Comparison of ENCODE assay signal across 1 cellular context in the genomic region with DNA sequence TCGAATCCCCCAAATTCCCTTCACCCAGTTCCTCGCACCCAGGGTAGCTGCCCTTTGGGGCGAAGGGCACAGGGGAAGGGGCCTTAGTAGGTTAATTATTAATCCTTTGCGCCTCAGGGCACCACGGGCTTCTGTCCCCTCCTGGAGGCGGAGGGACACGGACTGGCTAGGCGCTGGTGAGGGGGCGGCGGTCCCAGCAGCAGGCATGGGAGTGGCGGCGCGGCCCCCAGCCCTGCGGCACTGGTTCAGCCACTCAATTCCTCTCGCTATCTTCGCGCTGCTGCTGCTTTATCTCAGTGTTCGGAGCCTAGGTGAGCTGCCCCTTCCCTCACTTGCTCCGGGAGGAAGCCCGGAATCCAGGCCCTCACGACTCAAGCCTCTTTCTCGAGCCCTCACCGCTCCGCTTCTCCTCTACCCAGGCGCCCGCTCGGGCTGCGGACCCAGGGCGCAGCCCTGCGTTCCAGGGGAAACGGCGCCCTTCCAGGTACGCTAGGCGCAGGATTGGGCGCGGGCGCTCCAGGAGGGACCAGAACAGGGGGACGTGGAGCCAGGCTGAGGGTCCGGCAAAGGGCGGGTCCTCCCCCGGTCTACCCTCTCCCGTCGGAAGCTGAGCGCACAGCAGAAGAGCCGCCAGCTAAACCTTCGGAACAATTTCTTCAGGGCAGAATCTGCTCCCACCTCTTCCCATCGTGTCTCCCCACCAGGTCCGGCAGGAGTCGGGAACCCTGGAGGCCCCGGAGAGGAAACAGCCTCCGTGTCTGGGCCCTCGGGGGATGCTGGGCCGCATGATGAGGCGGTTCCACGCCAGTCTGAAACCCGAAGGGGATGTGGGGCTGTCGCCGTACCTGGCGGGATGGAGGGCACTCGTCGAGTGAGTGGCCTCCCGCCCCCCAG.
A peak's percentile ranks its signal among the peaks of the same experiment; 100 is the strongest.
TF ChIP-seq lines count a peak whose summit lies in the region.

GLTPD2 (plus strand) TSS at position 158 of the 894 bp plus-strand sequence; CDS start at position 206, 48 bp downstream.

TF ChIP-seq in HepG2, 621 proteins besides CTCF, POLR2A, EP300 and RAD21 (continued from another document and continues in another):
- no peak for TF ChIP-seq STAT6 (CRISPR knock-in tag; IDR thresholded peaks at IDR 0.05; ENCODE audit: borderline replicate concordance)
- TF ChIP-seq IRF2 (CRISPR knock-in tag; IDR thresholded peaks at IDR 0.05): peak; percentile 71; the same call in 1 of the 2 replicates
- TF ChIP-seq ZBTB14 (CRISPR knock-in tag; IDR thresholded peaks at IDR 0.05): no peak
- no peak for TF ChIP-seq PRPF4 (IDR thresholded peaks at IDR 0.05; ENCODE audit: low read depth, low read length, poor library complexity, severe bottlenecking)
- peak; percentile 29; the same call in 1 of the 2 replicates for TF ChIP-seq ZNF230 (CRISPR knock-in tag; IDR thresholded peaks at IDR 0.05)
- TF ChIP-seq ZBTB33 (CRISPR knock-in tag; IDR thresholded peaks at IDR 0.05): no peak
- no peak for TF ChIP-seq ZNF747 (CRISPR knock-in tag; IDR thresholded peaks at IDR 0.05; ENCODE audit: borderline replicate concordance)
- TF ChIP-seq RBAK (CRISPR knock-in tag; IDR thresholded peaks at IDR 0.05): no peak
- no peak for TF ChIP-seq ZNF766 (CRISPR knock-in tag; IDR thresholded peaks at IDR 0.05; ENCODE audit: borderline replicate concordance)
- no peak for TF ChIP-seq ZBTB3 (CRISPR knock-in tag; IDR thresholded peaks at IDR 0.05; ENCODE audit: borderline replicate concordance, low read depth)
- no peak for TF ChIP-seq REXO4 (CRISPR knock-in tag; IDR thresholded peaks at IDR 0.05; ENCODE audit: borderline replicate concordance)
- no peak for TF ChIP-seq ZSCAN20 (CRISPR knock-in tag; IDR thresholded peaks at IDR 0.05; ENCODE audit: borderline replicate concordance)
- TF ChIP-seq CCAR2 (optimal IDR thresholded peaks at IDR 0.05; ENCODE audit: low read depth, low read length): no peak
- TF ChIP-seq ZNF263 (CRISPR knock-in tag; IDR thresholded peaks at IDR 0.05): no peak
- TF ChIP-seq NRL (CRISPR knock-in tag; IDR thresholded peaks at IDR 0.05; ENCODE audit: borderline replicate concordance): no peak
- peak; percentile 72 for TF ChIP-seq ZSCAN25 (CRISPR knock-in tag; IDR thresholded peaks at IDR 0.05)
- TF ChIP-seq MED13 (CRISPR knock-in tag; IDR thresholded peaks at IDR 0.05): no peak
- TF ChIP-seq ZNF552 (CRISPR knock-in tag; IDR thresholded peaks at IDR 0.05; ENCODE audit: borderline replicate concordance): 0 out of 2 replicates have a peak, but pooled peaks have one; percentile 63
- peak; percentile 86 for TF ChIP-seq BRD4 (CRISPR knock-in tag; IDR thresholded peaks at IDR 0.05)
- TF ChIP-seq ZNF207 (IDR thresholded peaks at IDR 0.05; ENCODE audit: borderline replicate concordance): no peak
- peak; percentile 85 for TF ChIP-seq NR2F6 (IDR thresholded peaks at IDR 0.05)
- TF ChIP-seq NR2F6 (CRISPR knock-in tag; IDR thresholded peaks at IDR 0.05): peak; percentile 82
- TF ChIP-seq KLF16 (CRISPR knock-in tag; IDR thresholded peaks at IDR 0.05): peak; percentile 25 to 65; a peak in 2 of 4 replicates
- TF ChIP-seq CHD2 (IDR thresholded peaks at IDR 0.05; ENCODE audit: low read depth, low read length): no peak
- no peak for TF ChIP-seq TBP (CRISPR knock-in tag; IDR thresholded peaks at IDR 0.05)
- no peak for TF ChIP-seq FOSL1 (CRISPR knock-in tag; IDR thresholded peaks at IDR 0.05; ENCODE audit: borderline replicate concordance)
- no peak for TF ChIP-seq SRSF9 (IDR thresholded peaks at IDR 0.05; ENCODE audit: borderline replicate concordance, insufficient read depth, low read depth, low read length, poor library complexity, severe bottlenecking)
- TF ChIP-seq KDM5B (CRISPR knock-in tag; IDR thresholded peaks at IDR 0.05; ENCODE audit: borderline replicate concordance): peak; percentile 61; the same call in 1 of the 2 replicates
- TF ChIP-seq MLLT10 (CRISPR knock-in tag; IDR thresholded peaks at IDR 0.05): no peak
- 0 out of 2 replicates have a peak, but pooled peaks have one; percentile 83 for TF ChIP-seq CAMTA2 (CRISPR knock-in tag; IDR thresholded peaks at IDR 0.05; ENCODE audit: borderline replicate concordance)
- no peak for TF ChIP-seq PBX2 (CRISPR knock-in tag; IDR thresholded peaks at IDR 0.05)
- peak; percentile 15; the same call in 1 of the 2 replicates for TF ChIP-seq ZNF224 (CRISPR knock-in tag; IDR thresholded peaks at IDR 0.05)
- no peak for TF ChIP-seq NFE2L1 (CRISPR knock-in tag; IDR thresholded peaks at IDR 0.05; ENCODE audit: borderline replicate concordance)
- TF ChIP-seq ZNF788 (CRISPR knock-in tag; IDR thresholded peaks at IDR 0.05; ENCODE audit: borderline replicate concordance): no peak; the same call in 1 of the 2 replicates
- TF ChIP-seq ZNF816 (CRISPR knock-in tag; IDR thresholded peaks at IDR 0.05; ENCODE audit: borderline replicate concordance): peak; percentile 82
- no peak for TF ChIP-seq TP53 (CRISPR knock-in tag; conservative IDR thresholded peaks at IDR 0.05)
- TF ChIP-seq SPEN (CRISPR knock-in tag; IDR thresholded peaks at IDR 0.05; ENCODE audit: low read depth): peak; percentile 79; the same call in 1 of the 2 replicates
- TF ChIP-seq HDAC6 (IDR thresholded peaks at IDR 0.05; ENCODE audit: low read depth, low read length): no peak
- TF ChIP-seq U2AF2 (IDR thresholded peaks at IDR 0.05; ENCODE audit: low read depth, low read length): no peak
- no peak for TF ChIP-seq ZZZ3 (CRISPR knock-in tag; IDR thresholded peaks at IDR 0.05; ENCODE audit: borderline replicate concordance)
- 0 out of 4 replicates have a peak, but pooled peaks of 1 of the 2 experiments have one; percentile 33 for TF ChIP-seq ATF4 (CRISPR knock-in tag; IDR thresholded peaks at IDR 0.05)
- no peak for TF ChIP-seq NFIC (IDR thresholded peaks at IDR 0.05; ENCODE audit: low read length)
- peak; percentile 51 for TF ChIP-seq ZNF574 (CRISPR knock-in tag; IDR thresholded peaks at IDR 0.05)
- TF ChIP-seq HOXA3 (CRISPR knock-in tag; IDR thresholded peaks at IDR 0.05): peak; percentile 30; the same call in 1 of the 2 replicates
- TF ChIP-seq ZNF746 (CRISPR knock-in tag; IDR thresholded peaks at IDR 0.05): peak; percentile 63; the same call in 1 of the 2 replicates
- TF ChIP-seq, protein P1, sequence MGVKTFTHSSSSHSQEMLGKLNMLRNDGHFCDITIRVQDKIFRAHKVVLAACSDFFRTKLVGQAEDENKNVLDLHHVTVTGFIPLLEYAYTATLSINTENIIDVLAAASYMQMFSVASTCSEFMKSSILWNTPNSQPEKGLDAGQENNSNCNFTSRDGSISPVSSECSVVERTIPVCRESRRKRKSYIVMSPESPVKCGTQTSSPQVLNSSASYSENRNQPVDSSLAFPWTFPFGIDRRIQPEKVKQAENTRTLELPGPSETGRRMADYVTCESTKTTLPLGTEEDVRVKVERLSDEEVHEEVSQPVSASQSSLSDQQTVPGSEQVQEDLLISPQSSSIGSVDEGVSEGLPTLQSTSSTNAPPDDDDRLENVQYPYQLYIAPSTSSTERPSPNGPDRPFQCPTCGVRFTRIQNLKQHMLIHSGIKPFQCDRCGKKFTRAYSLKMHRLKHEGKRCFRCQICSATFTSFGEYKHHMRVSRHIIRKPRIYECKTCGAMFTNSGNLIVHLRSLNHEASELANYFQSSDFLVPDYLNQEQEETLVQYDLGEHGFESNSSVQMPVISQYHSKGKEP (CRISPR knock-in tag; IDR thresholded peaks at IDR 0.05): no peak; the same call in 1 of the 2 replicates
- TF ChIP-seq FLYWCH1 (CRISPR knock-in tag; IDR thresholded peaks at IDR 0.05): no peak
- TF ChIP-seq, protein P2, sequence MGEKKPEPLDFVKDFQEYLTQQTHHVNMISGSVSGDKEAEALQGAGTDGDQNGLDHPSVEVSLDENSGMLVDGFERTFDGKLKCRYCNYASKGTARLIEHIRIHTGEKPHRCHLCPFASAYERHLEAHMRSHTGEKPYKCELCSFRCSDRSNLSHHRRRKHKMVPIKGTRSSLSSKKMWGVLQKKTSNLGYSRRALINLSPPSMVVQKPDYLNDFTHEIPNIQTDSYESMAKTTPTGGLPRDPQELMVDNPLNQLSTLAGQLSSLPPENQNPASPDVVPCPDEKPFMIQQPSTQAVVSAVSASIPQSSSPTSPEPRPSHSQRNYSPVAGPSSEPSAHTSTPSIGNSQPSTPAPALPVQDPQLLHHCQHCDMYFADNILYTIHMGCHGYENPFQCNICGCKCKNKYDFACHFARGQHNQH (CRISPR knock-in tag; IDR thresholded peaks at IDR 0.05): no peak; the same call in 1 of the 2 replicates
- peak; percentile 31; the same call in 1 of the 2 replicates for TF ChIP-seq HOXD1 (CRISPR knock-in tag; IDR thresholded peaks at IDR 0.05)
- no peak for TF ChIP-seq ZNF432 (CRISPR knock-in tag; IDR thresholded peaks at IDR 0.05; ENCODE audit: borderline replicate concordance)
- TF ChIP-seq CREB1 (IDR thresholded peaks at IDR 0.05): no peak
- TF ChIP-seq CREB1 (CRISPR knock-in tag; IDR thresholded peaks at IDR 0.05): peak; percentile 32; the same call in 1 of the 2 replicates
- TF ChIP-seq POLR2AphosphoS5 (IDR thresholded peaks at IDR 0.05; ENCODE audit: low read depth, low read length): peak; percentile 91
